ENCODE assay signal across 2 cellular contexts in genomic region chr22:44530569-44530968, GRCh38.
TF ChIP-seq lines count a peak whose summit lies in the region.

No MANE protein-coding gene starts in this region.

TF ChIP-seq in HepG2, 621 proteins besides CTCF, POLR2A, EP300 and RAD21:
- no peak for TF ChIP-seq ZNF761 (CRISPR knock-in tag; conservative IDR thresholded peaks at IDR 0.05)
- TF ChIP-seq RBAK (CRISPR knock-in tag; IDR thresholded peaks at IDR 0.05) = 0 out of 2 replicates have a peak, but pooled peaks have one; percentile 45
TF ChIP-seq in HepG2: peak in this region for 1.

TF ChIP-seq in IMR-90, 13 proteins besides CTCF, POLR2A, EP300 and RAD21:
- TF ChIP-seq MAFK (IDR thresholded peaks at IDR 0.05; ENCODE audit: low read depth, low read length) (no peak), CEBPB (IDR thresholded peaks at IDR 0.05; ENCODE audit: low read depth, low read length) (no peak), SMC3 (IDR thresholded peaks at IDR 0.05; ENCODE audit: low read depth, low read length) (no peak), NFE2L2 (IDR thresholded peaks at IDR 0.05; ENCODE audit: low read depth, low read length) (no peak), MXI1 (IDR thresholded peaks at IDR 0.05; ENCODE audit: borderline replicate concordance, low read depth, low read length) (no peak), RFX5 (IDR thresholded peaks at IDR 0.05; ENCODE audit: low read depth, low read length) (no peak), USF2 (IDR thresholded peaks at IDR 0.05; ENCODE audit: low read depth, low read length) (no peak), RCOR1 (IDR thresholded peaks at IDR 0.05; ENCODE audit: insufficient replicate concordance, low read length) (no peak), CHD1 (IDR thresholded peaks at IDR 0.05; ENCODE audit: low read depth, low read length) (no peak)
